Comparison of ENCODE assay signal across 2 cellular contexts in genomic region chr10:122450336-122450990, GRCh38.
TF ChIP-seq lines count a peak whose summit lies in the region.

No MANE protein-coding gene starts in this region.

TF ChIP-seq in GM23338, 12 proteins besides CTCF, POLR2A, EP300 and RAD21 (continued from another document):
- no peak for TF ChIP-seq POLR2AphosphoS5 (IDR thresholded peaks at IDR 0.05; ENCODE audit: low read depth)
- TF ChIP-seq EZH2 (IDR thresholded peaks at IDR 0.05; ENCODE audit: low read depth, unreplicated experiment): no peak
- no peak for TF ChIP-seq REST (IDR thresholded peaks at IDR 0.05; ENCODE audit: unreplicated experiment)
- TF ChIP-seq ZNF462 (CRISPR knock-in tag; IDR thresholded peaks at IDR 0.05): no peak
- TF ChIP-seq EZH2phosphoT487 (IDR thresholded peaks at IDR 0.05; ENCODE audit: unreplicated experiment): no peak
- no peak for TF ChIP-seq ZNF114 (CRISPR knock-in tag; IDR thresholded peaks at IDR 0.05)
- no peak for TF ChIP-seq NANOG (IDR thresholded peaks at IDR 0.05; ENCODE audit: borderline replicate concordance)
- no peak for TF ChIP-seq JUNB (IDR thresholded peaks at IDR 0.05; ENCODE audit: unreplicated experiment)
- no peak for TF ChIP-seq ZNF331 (CRISPR knock-in tag; IDR thresholded peaks at IDR 0.05; ENCODE audit: low read depth)
- TF ChIP-seq STAT1 (IDR thresholded peaks at IDR 0.05; ENCODE audit: unreplicated experiment): no peak
- TF ChIP-seq CREB1 (CRISPR knock-in tag; IDR thresholded peaks at IDR 0.05; ENCODE audit: low read depth): no peak

TF ChIP-seq in SK-N-SH, 30 proteins besides CTCF, POLR2A, EP300 and RAD21 (continued from another document):
- TF ChIP-seq PBX3 (IDR thresholded peaks at IDR 0.05) (peak; percentile 58), TEAD4 (IDR thresholded peaks at IDR 0.05; ENCODE audit: borderline replicate concordance, insufficient read depth) (no peak), FOSL2 (IDR thresholded peaks at IDR 0.05; ENCODE audit: borderline replicate concordance, low read depth) (peak; percentile 17; the same call in 1 of the 2 replicates), FOXJ3 (CRISPR knock-in tag; IDR thresholded peaks at IDR 0.05) (no peak), MAX (IDR thresholded peaks at IDR 0.05; ENCODE audit: low read depth) (no peak), REST (IDR thresholded peaks at IDR 0.05; ENCODE audit: low read depth, low read length) (no peak)
TF ChIP-seq in SK-N-SH: peak in this region for 3.
